ENCODE assay signal across 20 cellular contexts in genomic region chr15:26665950-26666921, GRCh38.
A peak's percentile ranks its signal among the peaks of the same experiment; 100 is the strongest.
DNase-seq lines count a peak whose midpoint lies in the region; ATAC-seq, FAIRE-seq and TF ChIP-seq lines count a peak whose summit lies in the region.
"Had no signal": no experiment of that assay in that cellular context is flagged by ENCODE, and none has a peak within 500 bp of the region (broad histone marks: within the 10 kb centered on the region; RNA-seq: fewer than 3 reads in every experiment).

No MANE protein-coding gene starts in this region.

- H3K4ac ChIP-seq in H1 (replicated peaks; ENCODE audit: insufficient read length, low read depth, low read length), result no peak overlapping the region

- no peak overlapping the region for H3K4me3 ChIP-seq in H1 (ENCODE audit: extremely low read depth in 1 of 4, insufficient read depth in 2 of 4, low read depth in 3 of 4, low read length in 4 of 4)
- no peak overlapping the region for H3K4me3 ChIP-seq in neural progenitor cell
- H3K4me3 ChIP-seq: gastrocnemius medialis, SK-N-MC, transverse colon had no signal

- no peaks in the 10 kb centered on the region for H3K23me2 ChIP-seq in H1 (ENCODE audit: low read depth, low read length)

- peaks cover 4% of the 10 kb centered on the region for H3F3A ChIP-seq in neural progenitor cell (ENCODE audit: low read depth)

- no peak overlapping the region for H3K14ac ChIP-seq in H1 (ENCODE audit: insufficient read length)

- WGBS in H1 (ENCODE audit: extremely low coverage in 1 of 2, insufficient coverage in 1 of 2, insufficient read length in 1 of 2, insufficient replicate concordance in 2 of 2, low coverage in 1 of 2, low lambda C conversion rate in 2 of 2, missing lambda C conversion rate in 1 of 2), 2 experiments, result 70% methylated on average over 14 of the region's 14 CpGs; no CpG with 5 or more reads in 1 of the 2 experiments

- H2AFZ ChIP-seq in H1 (ENCODE audit: low read length), result no peak overlapping the region
- H2AFZ ChIP-seq in neural progenitor cell (replicated peaks), result peak overlapping the region; percentile 6

- H3K79me1 ChIP-seq in H1 (ENCODE audit: low read depth, low read length), result peaks cover 13% of the 10 kb centered on the region

- H2BK15ac ChIP-seq in H1 (ENCODE audit: low read length), result 0 out of 2 replicates have a peak overlapping the region, but pooled peaks have one; percentile 62

- H3K27me3 ChIP-seq in H1 (replicated peaks in 1 of 4; ENCODE audit: control insufficient read depth in 3 of 4, extremely low read depth in 1 of 4, insufficient read depth in 3 of 4, low read length in 3 of 4) (no peaks in the 10 kb centered on the region), neural progenitor cell (no peaks in the 10 kb centered on the region)
- H3K27me3 ChIP-seq: gastrocnemius medialis, transverse colon had no signal

- H3K18ac ChIP-seq in H1 (ENCODE audit: extremely low read depth, low read length), result no peak overlapping the region

- H2BK5ac ChIP-seq in H1 (ENCODE audit: low read depth, low read length), result no peak overlapping the region; the same call in 1 of the 2 replicates

- H3K9ac ChIP-seq in H1 (replicated peaks in 1 of 4; ENCODE audit: extremely low read depth in 1 of 4, low read depth in 3 of 4, low read length in 3 of 4) (no peak overlapping the region), neural progenitor cell (no peak overlapping the region)

- POLR2A ChIA-PET in H1 (lab: Charles Lee; ENCODE audit: partially characterized antibody), result interaction anchor here (0.9 kb wide), 1 partner anchor 105 kb away, joined by 3 read pairs; no protein-coding TSS in a partner anchor

- peaks cover 3 to 80% of the 10 kb centered on the region in 2 experiments for H3K79me2 ChIP-seq in H1 (ENCODE audit: control insufficient read depth in 1 of 2, insufficient read depth in 2 of 2, low read length in 2 of 2)
- no peaks in the 10 kb centered on the region for H3K79me2 ChIP-seq in neural progenitor cell (ENCODE audit: low read depth)

- H3K36me3 Mint-ChIP-seq in neural progenitor cell, result no peaks in the 10 kb centered on the region
- H3K36me3 Mint-ChIP-seq: activated naive CD8-positive, alpha-beta T cell; natural killer cell treated with Interleukin-12 subunit alpha and Interleukin-12 subunit beta and Interleukin-15 and Interleukin-18, amount 100 ng/mL, for 72 hours; stimulated activated memory B cell treated with anti-CD40 and anti-IgM and Interleukin-4, amounts not matched to agents 10 μg/mL and 1 μg/mL and 100 μg/mL, for 72 hours had no signal

- CTCF ChIA-PET in H1 (lab: Charles Lee; ENCODE audit: partially characterized antibody), result interaction anchor here (0.8 to 1.3 kb wide), 5 partner anchors 10 to 173 kb away, joined by 3 to 5 read pairs (median 3); no protein-coding TSS in a partner anchor

- H3K4me1 ChIP-seq in H1 (replicated peaks in 1 of 4; ENCODE audit: control insufficient read depth in 3 of 4, insufficient read depth in 4 of 4, low read length in 3 of 4), result peaks cover 0 to 23% (median 15%) of the 10 kb centered on the region in 4 experiments; a peak in 6 of 7 replicates
- H3K4me1 ChIP-seq in neural progenitor cell, result peaks cover 19% of the 10 kb centered on the region
- H3K4me1 ChIP-seq: gastrocnemius medialis, transverse colon had no signal

- no peak for ATAC-seq in GM21526 (IDR thresholded peaks at IDR 0.05; ENCODE audit: low FRiP score, unreplicated experiment)
- ATAC-seq: gastrocnemius medialis; HCT116; natural killer cell treated with Interleukin-12 subunit alpha and Interleukin-12 subunit beta and Interleukin-15 and Interleukin-18, amount 100 ng/mL, for 72 hours; stimulated activated memory B cell treated with anti-CD40 and anti-IgM and Interleukin-4, amounts not matched to agents 10 μg/mL and 1 μg/mL and 100 μg/mL, for 72 hours had no signal

- H3K27ac ChIP-seq in H1 (ENCODE audit: low read depth, low read length), result no peak overlapping the region
- H3K27ac ChIP-seq in neural progenitor cell, result no peak overlapping the region
- H3K27ac ChIP-seq: gastrocnemius medialis, SK-N-MC, transverse colon had no signal

- no peaks in the 10 kb centered on the region for H3K27me3 Mint-ChIP-seq in neural progenitor cell (ENCODE audit: insufficient read depth, low read depth)
- H3K27me3 Mint-ChIP-seq: activated naive CD8-positive, alpha-beta T cell; dendritic cell treated with granulocyte-macrophage colony-stimulating factor and Interleukin-4, amounts not matched to agents 40 ng/mL and 50 ng/mL, for 4 days; natural killer cell treated with Interleukin-12 subunit alpha and Interleukin-12 subunit beta and Interleukin-15 and Interleukin-18, amount 100 ng/mL, for 72 hours; stimulated activated memory B cell treated with anti-CD40 and anti-IgM and Interleukin-4, amounts not matched to agents 10 μg/mL and 1 μg/mL and 100 μg/mL, for 72 hours had no signal

- no peaks in the 10 kb centered on the region for H3K9me3 ChIP-seq in H1 (ENCODE audit: insufficient read depth in 2 of 2, low read depth in 1 of 2, low read length in 1 of 2)
- H3K9me3 ChIP-seq in neural progenitor cell (ENCODE audit: low read depth), result no peaks in the 10 kb centered on the region
- H3K9me3 ChIP-seq: gastrocnemius medialis, transverse colon had no signal

- 0 out of 2 replicates have a peak overlapping the region, but pooled peaks have one; percentile 20 for H2BK12ac ChIP-seq in H1 (ENCODE audit: low read depth, low read length)

- TF ChIP-seq CTCF in H1 (IDR thresholded peaks at IDR 0.05; ENCODE audit: control extremely low read depth in 1 of 3, insufficient read depth in 1 of 3, low read depth in 1 of 3, low read length in 3 of 3) (peak; percentile 52 to 73 (median 69)), neural progenitor cell (IDR thresholded peaks at IDR 0.05) (peak; percentile 52)

- peak; percentile 61 for DNase-seq in ELF-1 (ENCODE audit: low read depth, low spot score)
- DNase-seq in NCI-H2227 (lab: John Stamatoyannopoulos, UW; ENCODE audit: unreplicated experiment), result peak; percentile 7
- peak in 1 of 2 experiments; percentile 68 for DNase-seq in H1 (ENCODE audit: low read depth in 1 of 2, low spot score in 2 of 2)
- DNase-seq in neural progenitor cell (ENCODE audit: low spot score), result peak; percentile 51
- no peak for DNase-seq in activated gamma-delta T cell (lab: John Stamatoyannopoulos, UW)
- no peak for DNase-seq in COR-L47 (lab: John Stamatoyannopoulos, UW)
- DNase-seq: activated T-cell treated with anti-CD3 and anti-CD28 coated beads, Interleukin-2, amount 50 U/mL, for 1 hour; DMS153; erythroblast; gastrocnemius medialis; NCI-H1436; transverse colon had no signal

- H2AK5ac ChIP-seq in H1 (ENCODE audit: low read depth, low read length), result no peak overlapping the region

- no peak for TF ChIP-seq EP300 in H1 (IDR thresholded peaks at IDR 0.05; ENCODE audit: borderline replicate concordance in 1 of 2, low read depth in 2 of 2, low read length in 2 of 2)

- no peak overlapping the region for H3K56ac ChIP-seq in H1 (replicated peaks; ENCODE audit: insufficient read length, low read depth, low read length)

- no peak overlapping the region for H2BK20ac ChIP-seq in H1 (ENCODE audit: low read length)

- H4K91ac ChIP-seq in H1 (replicated peaks; ENCODE audit: insufficient read length, low read length), result no peak overlapping the region

- peak; percentile 70 for FAIRE-seq in H1 (lab: Jason Lieb, UNC)
- FAIRE-seq: TTC549 had no signal

- H4K20me1 ChIP-seq in H1 (replicated peaks in 1 of 2; ENCODE audit: control insufficient read depth in 1 of 2, insufficient read depth in 2 of 2, low read length in 2 of 2), result peaks cover 0 to 5% of the 10 kb centered on the region in 2 experiments
- no peaks in the 10 kb centered on the region for H4K20me1 ChIP-seq in neural progenitor cell (ENCODE audit: low read depth)

- H3K27ac Mint-ChIP-seq in neural progenitor cell, result no peak overlapping the region
- H3K27ac Mint-ChIP-seq: activated naive CD8-positive, alpha-beta T cell; dendritic cell treated with granulocyte-macrophage colony-stimulating factor and Interleukin-4, amounts not matched to agents 40 ng/mL and 50 ng/mL, for 4 days; natural killer cell treated with Interleukin-12 subunit alpha and Interleukin-12 subunit beta and Interleukin-15 and Interleukin-18, amount 100 ng/mL, for 72 hours; stimulated activated memory B cell treated with anti-CD40 and anti-IgM and Interleukin-4, amounts not matched to agents 10 μg/mL and 1 μg/mL and 100 μg/mL, for 72 hours had no signal

- no peak overlapping the region for H4K8ac ChIP-seq in H1 (ENCODE audit: extremely low read depth, insufficient read depth, low read length)

- no peak overlapping the region for H3K23ac ChIP-seq in H1 (ENCODE audit: insufficient read length)

- peaks cover 29% of the 10 kb centered on the region for H3K4me1 Mint-ChIP-seq in neural progenitor cell
- H3K4me1 Mint-ChIP-seq: stimulated activated memory B cell treated with anti-CD40 and anti-IgM and Interleukin-4, amounts not matched to agents 10 μg/mL and 1 μg/mL and 100 μg/mL, for 72 hours had no signal

- no peak overlapping the region for H4K5ac ChIP-seq in H1 (ENCODE audit: insufficient read length, low read depth, low read length)

- H3K9me3 Mint-ChIP-seq in neural progenitor cell, result no peaks in the 10 kb centered on the region

- H3K4me3 Mint-ChIP-seq in neural progenitor cell, result no peak overlapping the region
- H3K4me3 Mint-ChIP-seq: activated naive CD8-positive, alpha-beta T cell; dendritic cell treated with granulocyte-macrophage colony-stimulating factor and Interleukin-4, amounts not matched to agents 40 ng/mL and 50 ng/mL, for 4 days; natural killer cell treated with Interleukin-12 subunit alpha and Interleukin-12 subunit beta and Interleukin-15 and Interleukin-18, amount 100 ng/mL, for 72 hours; stimulated activated memory B cell treated with anti-CD40 and anti-IgM and Interleukin-4, amounts not matched to agents 10 μg/mL and 1 μg/mL and 100 μg/mL, for 72 hours had no signal

- H3K36me3 ChIP-seq in H1 (ENCODE audit: control insufficient read depth in 2 of 4, insufficient read depth in 4 of 4, low read length in 3 of 4), result no peaks in the 10 kb centered on the region; a peak in 1 of 8 replicates
- H3K36me3 ChIP-seq in neural progenitor cell, result no peaks in the 10 kb centered on the region
- H3K36me3 ChIP-seq: gastrocnemius medialis, transverse colon had no signal

- H3K4me2 ChIP-seq in H1 (ENCODE audit: insufficient read depth in 1 of 2, low read depth in 2 of 2, low read length in 2 of 2) (0 out of 4 replicates have a peak overlapping the region, but pooled peaks of 1 of the 2 experiments have one; percentile 7), neural progenitor cell (no peak overlapping the region)

- TF ChIP-seq POLR2A in H1 (IDR thresholded peaks at IDR 0.05; ENCODE audit: control extremely low read depth in 1 of 2, low read depth in 2 of 2, low read length in 2 of 2), result no peak

- no peak overlapping the region for H2BK120ac ChIP-seq in H1 (replicated peaks; ENCODE audit: low read depth, low read length)

- TF ChIP-seq RAD21 in H1 (IDR thresholded peaks at IDR 0.05 in 1 of 2, conservative IDR thresholded peaks at IDR 0.05 in 1 of 2; ENCODE audit: low read depth in 2 of 2, low read length in 2 of 2), result peak; percentile 76 to 85

TF ChIP-seq in H1, 55 proteins besides CTCF, POLR2A, EP300 and RAD21 (continues in another document):
- TF ChIP-seq RXRA (IDR thresholded peaks at IDR 0.05; ENCODE audit: insufficient read depth, low read depth, low read length) (no peak), CTBP2 (IDR thresholded peaks at IDR 0.05; ENCODE audit: borderline replicate concordance, insufficient read depth, insufficient read length, low read length) (no peak), HDAC2 (IDR thresholded peaks at IDR 0.05; ENCODE audit: borderline replicate concordance in 1 of 2, low read depth in 2 of 2, low read length in 2 of 2) (no peak)

Comparison
In these comparisons a context has a peak if more than half of its experiments do, and no peak if none do; other contexts are left out.
1. DNase-seq: peak in ELF-1 (single experiment), NCI-H2227 (single experiment) and neural progenitor cell (single experiment); none in activated gamma-delta T cell (single experiment) and COR-L47 (single experiment).